ENCODE assay signal across 11 cellular contexts in genomic region chr9:125544988-125545651, GRCh38.
DNase-seq lines count a peak whose midpoint lies in the region; ATAC-seq and TF ChIP-seq lines count a peak whose summit lies in the region.
"Had no signal": no experiment of that assay in that cellular context is flagged by ENCODE, and none has a peak within 500 bp of the region (broad histone marks: within the 10 kb centered on the region; RNA-seq: fewer than 3 reads in every experiment).

No MANE protein-coding gene starts in this region.

- H3K79me2 ChIP-seq in SK-N-SH (ENCODE audit: insufficient read depth): peaks cover 17% of the 10 kb centered on the region; the same call in 1 of the 2 replicates
- peaks cover 22% of the 10 kb centered on the region for H3K79me2 ChIP-seq in osteoblast (ENCODE audit: insufficient read depth, low read length)

- peak overlapping the region; percentile 9; the same call in 1 of the 2 replicates for H3K9ac ChIP-seq in SK-N-SH

- no peaks in the 10 kb centered on the region for H3K9me2 ChIP-seq in SK-N-SH

- CTCF ChIA-PET in SK-N-SH (lab: Yijun Ruan, JAX): interaction anchor here (1.0 to 2.1 kb wide), 5 partner anchors 9 to 947 kb away, joined by 3 to 11 read pairs (median 3); no protein-coding TSS in a partner anchor

- DNase-seq in SK-N-SH: no peak
- DNase-seq in fibroblast of pulmonary artery (ENCODE audit: low read depth): peak; percentile 72
- DNase-seq in osteoblast (ENCODE audit: insufficient read length, low spot score, missing footprints): peak; percentile 85
- DNase-seq in NCI-H774 (lab: John Stamatoyannopoulos, UW): no peak
- DNase-seq in NOMO-1 treated with dmso at 0.1 percent for 144 hours (lab: John Stamatoyannopoulos, UW; ENCODE audit: unreplicated experiment): no peak
- no peak for DNase-seq in NCI-H1930 (lab: John Stamatoyannopoulos, UW)
- DNase-seq: activated effector memory CD4-positive, alpha-beta T cell treated with Interleukin-2 at 50 U/mL for 16 hours; foreskin keratinocyte; NK-92 treated with Interleukin-12 subunit alpha and Interleukin-12 subunit beta, amount 100 ng/mL, for 24 hours had no signal

- H3K27me3 ChIP-seq in SK-N-SH (ENCODE audit: insufficient read depth): no peaks in the 10 kb centered on the region
- H3K27me3 ChIP-seq in osteoblast (ENCODE audit: insufficient read depth, low read length): no peaks in the 10 kb centered on the region
- H3K27me3 ChIP-seq: foreskin keratinocyte had no signal

- TF ChIP-seq RAD21 in SK-N-SH (IDR thresholded peaks at IDR 0.05; ENCODE audit: low read length): no peak

- H3K4me1 ChIP-seq in SK-N-SH (ENCODE audit: control insufficient read depth in 1 of 2, insufficient read depth in 2 of 2, low read depth in 1 of 2, low read length in 1 of 2) (peaks cover 49 to 53% of the 10 kb centered on the region in 2 experiments), osteoblast (ENCODE audit: insufficient read depth, low read length) (peaks cover 27% of the 10 kb centered on the region)

- POLR2A ChIA-PET in SK-N-SH (lab: Yijun Ruan, JAX): no interaction called here

- H4K20me1 ChIP-seq in SK-N-SH (ENCODE audit: insufficient read depth) (no peaks in the 10 kb centered on the region; the same call in 1 of the 2 replicates), osteoblast (ENCODE audit: insufficient read depth, low read length) (peaks cover 5% of the 10 kb centered on the region)

- TF ChIP-seq EP300 in SK-N-SH (IDR thresholded peaks at IDR 0.05; ENCODE audit: borderline replicate concordance in 1 of 2, low read depth in 1 of 2, low read length in 1 of 2): peak; percentile 72 to 97

- H2AFZ ChIP-seq in SK-N-SH (ENCODE audit: low read depth) (no peak overlapping the region), osteoblast (ENCODE audit: low read length) (no peak overlapping the region)

- H3K27ac ChIP-seq in C4-2B (peak overlapping the region; percentile 54; the same call in 1 of the 2 replicates), SK-N-SH (ENCODE audit: low read depth in 2 of 2, low read length in 1 of 2) (peak overlapping the region; percentile 76 to 90), osteoblast (ENCODE audit: low read depth, low read length) (peak overlapping the region; percentile 20)
- H3K27ac ChIP-seq: foreskin keratinocyte had no signal

- H3K36me3 ChIP-seq in SK-N-SH (replicated peaks in 1 of 2; ENCODE audit: control insufficient read depth in 1 of 2, insufficient read depth in 2 of 2, low read length in 1 of 2) (peaks cover 4 to 12% of the 10 kb centered on the region in 2 experiments), osteoblast (ENCODE audit: insufficient read depth, low read length) (peaks cover 12% of the 10 kb centered on the region)

- ATAC-seq in GM18517 (IDR thresholded peaks at IDR 0.05; ENCODE audit: unreplicated experiment): no peak
- ATAC-seq: foreskin keratinocyte had no signal

- TF ChIP-seq CTCF in C4-2B (conservative IDR thresholded peaks at IDR 0.05): no peak
- TF ChIP-seq CTCF in SK-N-SH (IDR thresholded peaks at IDR 0.05): no peak
- no peak for TF ChIP-seq CTCF in fibroblast of pulmonary artery (IDR thresholded peaks at IDR 0.05; ENCODE audit: low read length, missing control alignments)
- no peak for TF ChIP-seq CTCF in osteoblast (IDR thresholded peaks at IDR 0.05; ENCODE audit: extremely low read depth, low read depth, low read length)

- H3K9me3 ChIP-seq in SK-N-SH: no peaks in the 10 kb centered on the region
- no peaks in the 10 kb centered on the region for H3K9me3 ChIP-seq in osteoblast (ENCODE audit: low read depth, low read length)

- H3K4me3 ChIP-seq in SK-N-SH (ENCODE audit: low read depth in 2 of 2, low read length in 1 of 2): no peak overlapping the region
- no peak overlapping the region for H3K4me3 ChIP-seq in fibroblast of pulmonary artery (replicated peaks; ENCODE audit: low read depth, low read length)
- no peak overlapping the region for H3K4me3 ChIP-seq in osteoblast (ENCODE audit: insufficient read depth, low read length)

- H3K4me2 ChIP-seq in SK-N-SH (peak overlapping the region; percentile 35), osteoblast (ENCODE audit: insufficient read depth, low read length) (peak overlapping the region; percentile 54)

- WGBS in SK-N-SH (ENCODE audit: low lambda C conversion rate): 40% methylated on average over 13 of the region's 13 CpGs

- peaks cover 32% of the 10 kb centered on the region for H3F3A ChIP-seq in SK-N-SH (replicated peaks; ENCODE audit: insufficient read depth)

TF ChIP-seq in SK-N-SH, 30 proteins besides CTCF, POLR2A, EP300 and RAD21 (continues in another document):
- TF ChIP-seq PBX3 (IDR thresholded peaks at IDR 0.05): peak; percentile 98
- no peak; the same call in none of the 2 replicates for TF ChIP-seq SIN3A (IDR thresholded peaks at IDR 0.05; ENCODE audit: borderline replicate concordance, low read depth, low read length)
- no peak for TF ChIP-seq GATA2 (CRISPR knock-in tag; IDR thresholded peaks at IDR 0.05)
- TF ChIP-seq NRF1 (IDR thresholded peaks at IDR 0.05; ENCODE audit: low read depth, low read length): no peak
- TF ChIP-seq TAF1 (IDR thresholded peaks at IDR 0.05; ENCODE audit: borderline replicate concordance, low read depth, low read length): no peak
- TF ChIP-seq RXRA (IDR thresholded peaks at IDR 0.05; ENCODE audit: borderline replicate concordance, low read depth): peak; percentile 88
- no peak for TF ChIP-seq FOXJ3 (CRISPR knock-in tag; IDR thresholded peaks at IDR 0.05)
- TF ChIP-seq FOXM1 (IDR thresholded peaks at IDR 0.05; ENCODE audit: low read depth): peak; percentile 94
- TF ChIP-seq EZH2phosphoT487 (IDR thresholded peaks at IDR 0.05; ENCODE audit: borderline replicate concordance, low read depth): no peak
- TF ChIP-seq TCF12 (IDR thresholded peaks at IDR 0.05): peak; percentile 99
- 0 out of 2 replicates have a peak, but pooled peaks have one; percentile 8 for TF ChIP-seq USF1 (IDR thresholded peaks at IDR 0.05; ENCODE audit: borderline replicate concordance, low read depth)
- no peak for TF ChIP-seq CHD2 (IDR thresholded peaks at IDR 0.05; ENCODE audit: low read length, partially characterized antibody)
- TF ChIP-seq MAX (IDR thresholded peaks at IDR 0.05; ENCODE audit: low read depth): peak; percentile 50
- peak; percentile 63 for TF ChIP-seq REST (IDR thresholded peaks at IDR 0.05; ENCODE audit: low read depth, low read length)
- peak; percentile 97 for TF ChIP-seq TEAD4 (IDR thresholded peaks at IDR 0.05; ENCODE audit: borderline replicate concordance, insufficient read depth)

Comparison
In these comparisons a context has a peak if more than half of its experiments do, and no peak if none do; other contexts are left out.
1. H3K27ac ChIP-seq: peak in every context shown above with its lines; median percentile 83 in SK-N-SH; 54 in C4-2B; 20 in osteoblast.
2. DNase-seq: peak in fibroblast of pulmonary artery (single experiment) and osteoblast (single experiment); none in SK-N-SH (single experiment), NCI-H774 (single experiment), NOMO-1 treated with dmso at 0.1 percent for 144 hours (single experiment) and NCI-H1930 (0 of 2).